In the genomic region with DNA sequence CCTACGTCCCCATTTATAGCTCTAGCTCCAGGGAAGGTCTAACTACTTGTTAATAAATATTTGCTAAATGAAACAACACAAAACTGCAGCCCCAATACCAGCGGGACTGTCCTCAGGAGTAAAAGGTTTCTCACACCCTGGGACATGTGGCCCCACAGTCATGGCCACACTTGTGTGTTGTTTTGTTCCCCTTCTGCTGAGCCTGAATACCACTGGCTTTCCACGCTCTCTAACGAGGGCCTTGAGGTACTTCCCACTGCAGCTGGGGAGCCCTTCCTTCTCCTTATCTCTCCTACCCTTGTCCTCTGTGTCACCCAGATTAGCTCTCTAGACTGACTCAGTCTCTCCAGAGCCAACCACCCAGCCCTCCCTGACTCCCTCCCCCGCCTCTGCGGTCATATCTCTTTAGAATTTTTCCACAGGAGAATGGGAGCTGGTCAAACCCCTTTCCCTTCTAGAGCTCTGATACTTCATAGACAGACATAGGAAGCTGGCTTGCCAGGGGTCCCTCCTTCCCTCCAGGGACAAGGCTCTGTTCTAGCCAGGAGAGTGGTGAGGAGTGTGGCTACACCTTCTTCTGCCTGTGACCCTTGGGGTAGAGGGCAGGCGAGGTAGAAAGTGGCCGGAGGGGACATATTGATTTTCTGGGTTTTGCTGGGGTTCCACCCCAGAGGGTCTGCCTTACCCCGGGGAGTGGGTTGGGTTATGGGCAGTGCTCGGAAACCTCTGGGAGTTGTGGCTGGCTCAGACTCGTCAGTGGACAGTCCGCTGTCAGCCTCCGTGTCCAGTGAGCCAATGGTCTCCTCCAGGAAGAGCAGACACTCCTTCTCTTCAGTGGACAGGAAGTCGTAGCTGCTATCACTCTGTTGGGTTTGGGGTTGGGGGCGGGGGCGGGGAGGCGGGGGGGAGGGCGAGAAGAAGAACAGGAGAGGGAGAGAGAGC, we compare ENCODE assay signal across 1 cellular context.
TF ChIP-seq lines count a peak whose summit lies in the region.

No MANE protein-coding gene starts in this region.

TF ChIP-seq in K562, 482 proteins besides CTCF, POLR2A, EP300 and RAD21 (continued from another document and continues in another):
- TF ChIP-seq KAT2B (IDR thresholded peaks at IDR 0.05; ENCODE audit: low read depth, low read length) (no peak), RNF2 (IDR thresholded peaks at IDR 0.05) (peak; percentile 98), BRD9 (IDR thresholded peaks at IDR 0.05; ENCODE audit: low read depth, partially characterized antibody) (peak; percentile 96), ZNF347 (CRISPR knock-in tag; IDR thresholded peaks at IDR 0.05; ENCODE audit: low read depth) (peak; percentile 80; the same call in 1 of the 2 replicates), SOX6 (IDR thresholded peaks at IDR 0.05) (peak; percentile 98), KDM5B (IDR thresholded peaks at IDR 0.05; ENCODE audit: insufficient replicate concordance, low read depth, low read length) (peak; percentile 89), ZNF445 (CRISPR knock-in tag; IDR thresholded peaks at IDR 0.05; ENCODE audit: low read depth) (peak; percentile 83), CREM (IDR thresholded peaks at IDR 0.05; ENCODE audit: low read depth) (peak; percentile 87), ZNF444 (CRISPR knock-in tag; IDR thresholded peaks at IDR 0.05) (peak; percentile 88), MYNN (IDR thresholded peaks at IDR 0.05) (peak; percentile 93), MYNN (CRISPR knock-in tag; IDR thresholded peaks at IDR 0.05) (no peak), RHOXF2B (CRISPR knock-in tag; conservative IDR thresholded peaks at IDR 0.05) (peak; percentile 97), ZNF384 (IDR thresholded peaks at IDR 0.05; ENCODE audit: low read depth, low read length) (no peak), CEBPB (tag; IDR thresholded peaks at IDR 0.05) (peak; percentile 34; the same call in 1 of the 2 replicates), RAD51 (IDR thresholded peaks at IDR 0.05; ENCODE audit: borderline replicate concordance, low read depth) (peak; percentile 67), OTX1 (CRISPR knock-in tag; IDR thresholded peaks at IDR 0.05) (peak; percentile 99), SRSF7 (optimal IDR thresholded peaks at IDR 0.05; ENCODE audit: low read depth, low read length) (no peak), ZNF586 (CRISPR knock-in tag; conservative IDR thresholded peaks at IDR 0.05) (peak; percentile 84), HNRNPUL1 (IDR thresholded peaks at IDR 0.05; ENCODE audit: low read length) (peak; percentile 75; the same call in 1 of the 2 replicates), TAF15 (IDR thresholded peaks at IDR 0.05; ENCODE audit: low read depth, low read length) (no peak), REST (CRISPR knock-in tag; IDR thresholded peaks at IDR 0.05; ENCODE audit: low read depth) (peak; percentile 90), UBTF (IDR thresholded peaks at IDR 0.05; ENCODE audit: borderline replicate concordance in 1 of 2, low read depth in 2 of 2, low read length in 2 of 2) (peak; percentile 57 to 91; a peak in 2 of 4 replicates), IRF2 (CRISPR knock-in tag; IDR thresholded peaks at IDR 0.05) (no peak), ZNF584 (CRISPR knock-in tag; IDR thresholded peaks at IDR 0.05; ENCODE audit: low read depth) (peak; percentile 99), MCM2 (IDR thresholded peaks at IDR 0.05; ENCODE audit: low read depth) (no peak)
- TF ChIP-seq, protein P1, sequence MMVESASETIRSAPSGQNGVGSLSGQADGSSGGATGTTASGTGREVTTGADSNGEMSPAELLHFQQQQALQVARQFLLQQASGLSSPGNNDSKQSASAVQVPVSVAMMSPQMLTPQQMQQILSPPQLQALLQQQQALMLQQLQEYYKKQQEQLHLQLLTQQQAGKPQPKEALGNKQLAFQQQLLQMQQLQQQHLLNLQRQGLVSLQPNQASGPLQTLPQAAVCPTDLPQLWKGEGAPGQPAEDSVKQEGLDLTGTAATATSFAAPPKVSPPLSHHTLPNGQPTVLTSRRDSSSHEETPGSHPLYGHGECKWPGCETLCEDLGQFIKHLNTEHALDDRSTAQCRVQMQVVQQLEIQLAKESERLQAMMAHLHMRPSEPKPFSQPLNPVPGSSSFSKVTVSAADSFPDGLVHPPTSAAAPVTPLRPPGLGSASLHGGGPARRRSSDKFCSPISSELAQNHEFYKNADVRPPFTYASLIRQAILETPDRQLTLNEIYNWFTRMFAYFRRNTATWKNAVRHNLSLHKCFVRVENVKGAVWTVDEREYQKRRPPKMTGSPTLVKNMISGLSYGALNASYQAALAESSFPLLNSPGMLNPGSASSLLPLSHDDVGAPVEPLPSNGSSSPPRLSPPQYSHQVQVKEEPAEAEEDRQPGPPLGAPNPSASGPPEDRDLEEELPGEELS (CRISPR knock-in tag; IDR thresholded peaks at IDR 0.05; ENCODE audit: borderline replicate concordance) = no peak
- TF ChIP-seq, protein P2, sequence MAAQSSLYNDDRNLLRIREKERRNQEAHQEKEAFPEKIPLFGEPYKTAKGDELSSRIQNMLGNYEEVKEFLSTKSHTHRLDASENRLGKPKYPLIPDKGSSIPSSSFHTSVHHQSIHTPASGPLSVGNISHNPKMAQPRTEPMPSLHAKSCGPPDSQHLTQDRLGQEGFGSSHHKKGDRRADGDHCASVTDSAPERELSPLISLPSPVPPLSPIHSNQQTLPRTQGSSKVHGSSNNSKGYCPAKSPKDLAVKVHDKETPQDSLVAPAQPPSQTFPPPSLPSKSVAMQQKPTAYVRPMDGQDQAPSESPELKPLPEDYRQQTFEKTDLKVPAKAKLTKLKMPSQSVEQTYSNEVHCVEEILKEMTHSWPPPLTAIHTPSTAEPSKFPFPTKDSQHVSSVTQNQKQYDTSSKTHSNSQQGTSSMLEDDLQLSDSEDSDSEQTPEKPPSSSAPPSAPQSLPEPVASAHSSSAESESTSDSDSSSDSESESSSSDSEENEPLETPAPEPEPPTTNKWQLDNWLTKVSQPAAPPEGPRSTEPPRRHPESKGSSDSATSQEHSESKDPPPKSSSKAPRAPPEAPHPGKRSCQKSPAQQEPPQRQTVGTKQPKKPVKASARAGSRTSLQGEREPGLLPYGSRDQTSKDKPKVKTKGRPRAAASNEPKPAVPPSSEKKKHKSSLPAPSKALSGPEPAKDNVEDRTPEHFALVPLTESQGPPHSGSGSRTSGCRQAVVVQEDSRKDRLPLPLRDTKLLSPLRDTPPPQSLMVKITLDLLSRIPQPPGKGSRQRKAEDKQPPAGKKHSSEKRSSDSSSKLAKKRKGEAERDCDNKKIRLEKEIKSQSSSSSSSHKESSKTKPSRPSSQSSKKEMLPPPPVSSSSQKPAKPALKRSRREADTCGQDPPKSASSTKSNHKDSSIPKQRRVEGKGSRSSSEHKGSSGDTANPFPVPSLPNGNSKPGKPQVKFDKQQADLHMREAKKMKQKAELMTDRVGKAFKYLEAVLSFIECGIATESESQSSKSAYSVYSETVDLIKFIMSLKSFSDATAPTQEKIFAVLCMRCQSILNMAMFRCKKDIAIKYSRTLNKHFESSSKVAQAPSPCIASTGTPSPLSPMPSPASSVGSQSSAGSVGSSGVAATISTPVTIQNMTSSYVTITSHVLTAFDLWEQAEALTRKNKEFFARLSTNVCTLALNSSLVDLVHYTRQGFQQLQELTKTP (IDR thresholded peaks at IDR 0.05; ENCODE audit: low read depth in 1 of 2, partially characterized antibody in 2 of 2) = peak; percentile 76 to 98
- TF ChIP-seq, protein P3, sequence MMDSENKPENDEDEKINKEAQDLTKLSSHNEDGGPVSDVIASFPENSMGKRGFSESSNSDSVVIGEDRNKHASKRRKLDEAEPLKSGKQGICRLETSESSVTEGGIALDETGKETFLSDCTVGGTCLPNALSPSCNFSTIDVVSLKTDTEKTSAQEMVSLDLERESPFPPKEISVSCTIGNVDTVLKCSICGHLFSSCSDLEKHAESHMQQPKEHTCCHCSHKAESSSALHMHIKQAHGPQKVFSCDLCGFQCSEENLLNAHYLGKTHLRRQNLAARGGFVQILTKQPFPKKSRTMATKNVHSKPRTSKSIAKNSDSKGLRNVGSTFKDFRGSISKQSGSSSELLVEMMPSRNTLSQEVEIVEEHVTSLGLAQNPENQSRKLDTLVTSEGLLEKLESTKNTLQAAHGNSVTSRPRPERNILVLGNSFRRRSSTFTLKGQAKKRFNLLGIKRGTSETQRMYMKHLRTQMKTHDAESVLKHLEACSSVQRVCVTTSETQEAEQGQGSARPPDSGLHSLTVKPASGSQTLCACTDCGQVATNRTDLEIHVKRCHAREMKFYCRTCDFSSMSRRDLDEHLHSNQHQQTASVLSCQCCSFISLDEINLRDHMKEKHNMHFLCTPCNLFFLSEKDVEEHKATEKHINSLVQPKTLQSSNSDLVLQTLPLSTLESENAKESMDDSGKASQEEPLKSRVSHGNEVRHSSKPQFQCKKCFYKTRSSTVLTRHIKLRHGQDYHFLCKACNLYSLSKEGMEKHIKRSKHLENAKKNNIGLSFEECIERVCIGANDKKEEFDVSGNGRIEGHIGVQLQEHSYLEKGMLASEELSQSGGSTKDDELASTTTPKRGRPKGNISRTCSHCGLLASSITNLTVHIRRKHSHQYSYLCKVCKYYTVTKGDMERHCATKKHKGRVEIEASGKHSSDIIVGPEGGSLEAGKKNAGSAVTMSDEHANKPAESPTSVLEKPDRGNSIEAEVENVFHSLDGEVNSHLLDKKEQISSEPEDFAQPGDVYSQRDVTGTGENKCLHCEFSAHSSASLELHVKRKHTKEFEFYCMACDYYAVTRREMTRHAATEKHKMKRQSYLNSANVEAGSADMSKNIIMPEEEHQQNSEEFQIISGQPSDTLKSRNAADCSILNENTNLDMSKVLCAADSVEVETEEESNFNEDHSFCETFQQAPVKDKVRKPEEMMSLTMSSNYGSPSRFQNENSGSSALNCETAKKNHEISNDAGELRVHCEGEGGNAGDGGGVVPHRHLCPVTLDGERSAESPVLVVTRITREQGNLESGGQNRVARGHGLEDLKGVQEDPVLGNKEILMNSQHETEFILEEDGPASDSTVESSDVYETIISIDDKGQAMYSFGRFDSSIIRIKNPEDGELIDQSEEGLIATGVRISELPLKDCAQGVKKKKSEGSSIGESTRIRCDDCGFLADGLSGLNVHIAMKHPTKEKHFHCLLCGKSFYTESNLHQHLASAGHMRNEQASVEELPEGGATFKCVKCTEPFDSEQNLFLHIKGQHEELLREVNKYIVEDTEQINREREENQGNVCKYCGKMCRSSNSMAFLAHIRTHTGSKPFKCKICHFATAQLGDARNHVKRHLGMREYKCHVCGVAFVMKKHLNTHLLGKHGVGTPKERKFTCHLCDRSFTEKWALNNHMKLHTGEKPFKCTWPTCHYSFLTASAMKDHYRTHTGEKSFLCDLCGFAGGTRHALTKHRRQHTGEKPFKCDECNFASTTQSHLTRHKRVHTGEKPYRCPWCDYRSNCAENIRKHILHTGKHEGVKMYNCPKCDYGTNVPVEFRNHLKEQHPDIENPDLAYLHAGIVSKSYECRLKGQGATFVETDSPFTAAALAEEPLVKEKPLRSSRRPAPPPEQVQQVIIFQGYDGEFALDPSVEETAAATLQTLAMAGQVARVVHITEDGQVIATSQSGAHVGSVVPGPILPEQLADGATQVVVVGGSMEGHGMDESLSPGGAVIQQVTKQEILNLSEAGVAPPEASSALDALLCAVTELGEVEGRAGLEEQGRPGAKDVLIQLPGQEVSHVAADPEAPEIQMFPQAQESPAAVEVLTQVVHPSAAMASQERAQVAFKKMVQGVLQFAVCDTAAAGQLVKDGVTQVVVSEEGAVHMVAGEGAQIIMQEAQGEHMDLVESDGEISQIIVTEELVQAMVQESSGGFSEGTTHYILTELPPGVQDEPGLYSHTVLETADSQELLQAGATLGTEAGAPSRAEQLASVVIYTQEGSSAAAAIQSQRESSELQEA (IDR thresholded peaks at IDR 0.05; ENCODE audit: low read depth) = no peak
- TF ChIP-seq, protein P4, sequence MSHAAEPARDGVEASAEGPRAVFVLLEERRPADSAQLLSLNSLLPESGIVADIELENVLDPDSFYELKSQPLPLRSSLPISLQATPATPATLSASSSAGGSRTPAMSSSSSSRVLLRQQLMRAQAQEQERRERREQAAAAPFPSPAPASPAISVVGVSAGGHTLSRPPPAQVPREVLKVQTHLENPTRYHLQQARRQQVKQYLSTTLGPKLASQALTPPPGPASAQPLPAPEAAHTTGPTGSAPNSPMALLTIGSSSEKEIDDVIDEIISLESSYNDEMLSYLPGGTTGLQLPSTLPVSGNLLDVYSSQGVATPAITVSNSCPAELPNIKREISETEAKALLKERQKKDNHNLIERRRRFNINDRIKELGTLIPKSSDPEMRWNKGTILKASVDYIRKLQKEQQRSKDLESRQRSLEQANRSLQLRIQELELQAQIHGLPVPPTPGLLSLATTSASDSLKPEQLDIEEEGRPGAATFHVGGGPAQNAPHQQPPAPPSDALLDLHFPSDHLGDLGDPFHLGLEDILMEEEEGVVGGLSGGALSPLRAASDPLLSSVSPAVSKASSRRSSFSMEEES (CRISPR knock-in tag; IDR thresholded peaks at IDR 0.05) = peak; percentile 61
